Comparison of ENCODE assay signal across 8 cellular contexts in the genomic region with DNA sequence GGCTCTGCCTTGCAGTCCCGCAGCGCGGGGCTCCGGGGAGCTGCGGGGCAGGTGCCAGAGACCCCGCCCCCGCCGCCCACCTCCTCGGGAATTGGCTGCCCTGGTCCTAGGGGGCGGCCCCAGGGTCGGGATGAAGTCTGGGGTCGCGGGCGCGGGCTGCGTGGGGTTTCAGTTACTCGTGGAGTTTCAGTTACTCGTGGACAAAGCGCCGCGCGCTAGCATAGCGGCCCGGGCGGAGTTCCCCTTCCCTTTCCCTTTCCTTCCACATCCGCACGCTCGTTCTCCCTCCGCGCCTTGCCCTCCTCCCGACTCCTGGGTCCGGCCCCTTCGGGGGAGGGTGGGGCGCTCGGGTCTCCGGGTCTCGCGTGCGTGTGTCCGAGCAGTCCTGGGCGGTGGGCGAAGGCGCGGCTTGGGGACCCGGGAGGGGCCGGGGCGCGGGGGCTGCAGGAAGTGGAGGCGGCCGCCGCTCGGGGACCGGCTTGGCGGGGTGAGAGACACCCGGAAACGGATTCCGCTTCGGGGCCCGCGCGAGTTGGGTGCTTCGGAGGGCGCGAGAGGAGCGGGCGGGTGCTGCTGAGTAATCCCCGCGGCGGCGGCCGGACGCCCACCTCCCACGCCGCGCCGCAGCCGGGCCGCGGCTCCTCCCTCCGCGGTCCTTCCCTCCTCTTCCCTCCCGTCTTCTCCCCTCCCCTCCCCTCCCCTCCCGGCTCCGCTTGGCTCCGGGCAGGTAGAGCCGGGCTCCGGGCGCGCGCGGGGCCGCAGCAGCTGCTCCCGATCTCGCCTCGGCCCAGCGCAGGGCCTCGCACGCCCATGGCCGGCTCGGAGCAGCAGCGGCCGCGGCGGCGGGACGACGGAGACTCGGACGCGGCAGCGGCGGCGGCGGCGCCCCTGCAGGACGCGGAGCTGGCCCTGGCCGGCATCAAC. TPM values are rescaled to one million over a fixed set of nuclear protein-coding genes. Genes with fewer than 3 reads are reported as not detected.
DNase-seq lines count a peak whose midpoint lies in the region; ATAC-seq, FAIRE-seq and TF ChIP-seq lines count a peak whose summit lies in the region.

TSS of gene TTC39C (plus strand) at position 693 of the 924 bp plus-strand sequence. CDS start at position 811, 118 bp downstream.

- peaks cover 0 to 8% (median 2%) of the 10 kb centered on the region in 4 experiments; a peak in 1 of 7 replicates for H3K27me3 ChIP-seq in H1 (replicated peaks in 1 of 4; ENCODE audit: control insufficient read depth in 3 of 4, extremely low read depth in 1 of 4, insufficient read depth in 3 of 4, low read length in 3 of 4)

- H3K36me3 ChIP-seq in H1 (ENCODE audit: control insufficient read depth in 2 of 4, insufficient read depth in 4 of 4, low read length in 3 of 4): no peaks in the 10 kb centered on the region

- peak; percentile 81 for DNase-seq in NCI-H82 (lab: John Stamatoyannopoulos, UW)
- no peak for DNase-seq in NCI-H82 treated with DMSO at 0.1 percent for 48 hours (lab: John Stamatoyannopoulos, UW; ENCODE audit: unreplicated experiment)
- DNase-seq in NK-92 (lab: John Stamatoyannopoulos, UW; ENCODE audit: unreplicated experiment): peak; percentile 17
- peak; percentile 67 to 79 for DNase-seq in activated CD8-positive, alpha-beta memory T cell treated with anti-CD3 and anti-CD28 coated beads for 4 hours (ENCODE audit: low read depth in 2 of 2)
- peak in 1 of 2 experiments; percentile 79 for DNase-seq in H1 (ENCODE audit: low read depth in 1 of 2, low spot score in 2 of 2)
- DNase-seq in midbrain (lab: John Stamatoyannopoulos, UW): peak; percentile 30
- peak; percentile 65 to 69 for DNase-seq in stimulated activated CD8-positive, alpha-beta memory T cell treated with anti-CD3 and anti-CD28 coated beads, Interleukin-2, amount 100 ng/mL, for 1 hour (ENCODE audit: low read depth in 2 of 2)

- H2AFZ ChIP-seq in H1 (ENCODE audit: low read length): peak within 1 kb of the TSS; percentile 53; the same call in 1 of the 2 replicates

- no peak within 1 kb of the TSS for H2BK120ac ChIP-seq in H1 (replicated peaks; ENCODE audit: low read depth, low read length)

- no peak within 1 kb of the TSS for H2BK5ac ChIP-seq in H1 (ENCODE audit: low read depth, low read length)

- H2BK20ac ChIP-seq in H1 (ENCODE audit: low read length): no peak within 1 kb of the TSS; the same call in 1 of the 2 replicates

- no peak for TF ChIP-seq EP300 in H1 (IDR thresholded peaks at IDR 0.05; ENCODE audit: borderline replicate concordance in 1 of 2, low read depth in 2 of 2, low read length in 2 of 2)

- peak within 1 kb of the TSS; percentile 48 for H3K4ac ChIP-seq in H1 (replicated peaks; ENCODE audit: insufficient read length, low read depth, low read length)

- peaks cover 0 to 3% of the 10 kb centered on the region in 2 experiments for H4K20me1 ChIP-seq in H1 (replicated peaks in 1 of 2; ENCODE audit: control insufficient read depth in 1 of 2, insufficient read depth in 2 of 2, low read length in 2 of 2)

- no peaks in the 10 kb centered on the region; the same call in 1 of the 2 replicates for H3K79me1 ChIP-seq in H1 (ENCODE audit: low read depth, low read length)

- peaks cover 7% of the 10 kb centered on the region for H3K23me2 ChIP-seq in H1 (ENCODE audit: low read depth, low read length)

- TF ChIP-seq CTCF in H1 (IDR thresholded peaks at IDR 0.05; ENCODE audit: control extremely low read depth in 1 of 3, insufficient read depth in 1 of 3, low read depth in 1 of 3, low read length in 3 of 3): no peak

- H3K79me2 ChIP-seq in H1 (ENCODE audit: control insufficient read depth in 1 of 2, insufficient read depth in 2 of 2, low read length in 2 of 2): peaks cover 5 to 42% of the 10 kb centered on the region in 2 experiments

- POLR2A ChIA-PET in H1 (lab: Charles Lee; ENCODE audit: partially characterized antibody): interaction anchor here (0.6 to 3.2 kb wide), 6 partner anchors 8 to 64 kb away, joined by 3 to 12 read pairs (median 4); no protein-coding TSS in a partner anchor

- H3K14ac ChIP-seq in H1 (ENCODE audit: insufficient read length): no peak within 1 kb of the TSS

- peak within 1 kb of the TSS; percentile 67 to 94 (median 78) for H3K4me3 ChIP-seq in H1 (ENCODE audit: extremely low read depth in 1 of 4, insufficient read depth in 2 of 4, low read depth in 3 of 4, low read length in 4 of 4)

- H3K18ac ChIP-seq in H1 (ENCODE audit: extremely low read depth, low read length): peak within 1 kb of the TSS; percentile 49

- TF ChIP-seq POLR2A in H1 (IDR thresholded peaks at IDR 0.05; ENCODE audit: control extremely low read depth in 1 of 2, low read depth in 2 of 2, low read length in 2 of 2): peak in 1 of 2 experiments; percentile 11; a peak in 1 of 3 replicates

- peak within 1 kb of the TSS; percentile 47 for H3K56ac ChIP-seq in H1 (replicated peaks; ENCODE audit: insufficient read length, low read depth, low read length)

- no peak within 1 kb of the TSS for H4K5ac ChIP-seq in H1 (ENCODE audit: insufficient read length, low read depth, low read length)

- TF ChIP-seq RAD21 in H1 (IDR thresholded peaks at IDR 0.05 in 1 of 2, conservative IDR thresholded peaks at IDR 0.05 in 1 of 2; ENCODE audit: low read depth in 2 of 2, low read length in 2 of 2): no peak

- peaks cover 8 to 25% (median 15%) of the 10 kb centered on the region in 4 experiments; a peak in 6 of 7 replicates for H3K4me1 ChIP-seq in H1 (replicated peaks in 1 of 4; ENCODE audit: control insufficient read depth in 3 of 4, insufficient read depth in 4 of 4, low read length in 3 of 4)

- no peak within 1 kb of the TSS; the same call in 1 of the 2 replicates for H3K27ac ChIP-seq in H1 (ENCODE audit: low read depth, low read length)

- WGBS in H1 (ENCODE audit: extremely low coverage in 1 of 2, insufficient coverage in 1 of 2, insufficient read length in 1 of 2, insufficient replicate concordance in 2 of 2, low coverage in 1 of 2, low lambda C conversion rate in 2 of 2, missing lambda C conversion rate in 1 of 2), 2 experiments: 2% methylated on average over 57 of the region's 118 CpGs; no CpG with 5 or more reads in 1 of the 2 experiments

- CTCF ChIA-PET in H1 (lab: Charles Lee; ENCODE audit: partially characterized antibody): interaction anchor here (0.6 kb wide), 1 partner anchor 87 kb away, joined by 3 read pairs; no protein-coding TSS in a partner anchor

- H3K9ac ChIP-seq in H1 (replicated peaks in 1 of 4; ENCODE audit: extremely low read depth in 1 of 4, low read depth in 3 of 4, low read length in 3 of 4): peak within 1 kb of the TSS; percentile 30 to 74 (median 55); a peak in 6 of 7 replicates

- peak; percentile 38 for ATAC-seq in HG03064 (IDR thresholded peaks at IDR 0.05; ENCODE audit: low read depth, unreplicated experiment)

- no peak within 1 kb of the TSS; the same call in 1 of the 2 replicates for H2AK5ac ChIP-seq in H1 (ENCODE audit: low read depth, low read length)

- H4K91ac ChIP-seq in H1 (replicated peaks; ENCODE audit: insufficient read length, low read length): peak within 1 kb of the TSS; percentile 23

- FAIRE-seq in H1 (lab: Jason Lieb, UNC): no peak

- H3K4me2 ChIP-seq in H1 (ENCODE audit: insufficient read depth in 1 of 2, low read depth in 2 of 2, low read length in 2 of 2): peak within 1 kb of the TSS; percentile 76 to 88

- no peak within 1 kb of the TSS; the same call in 1 of the 2 replicates for H2BK15ac ChIP-seq in H1 (ENCODE audit: low read length)

- no peak within 1 kb of the TSS for H3K23ac ChIP-seq in H1 (ENCODE audit: insufficient read length)

- H3K9me3 ChIP-seq in H1 (ENCODE audit: insufficient read depth in 2 of 2, low read depth in 1 of 2, low read length in 1 of 2): no peaks in the 10 kb centered on the region

- H2BK12ac ChIP-seq in H1 (ENCODE audit: low read depth, low read length): no peak within 1 kb of the TSS

- H4K8ac ChIP-seq in H1 (ENCODE audit: extremely low read depth, insufficient read depth, low read length): peak within 1 kb of the TSS; percentile 84

TF ChIP-seq in H1, 55 proteins besides CTCF, POLR2A, EP300 and RAD21 (continues in another document):
- TF ChIP-seq HDAC2 (IDR thresholded peaks at IDR 0.05; ENCODE audit: borderline replicate concordance in 1 of 2, low read depth in 2 of 2, low read length in 2 of 2): no peak; a peak in 1 of 4 replicates
- TF ChIP-seq KDM1A (IDR thresholded peaks at IDR 0.05; ENCODE audit: borderline replicate concordance, low read length): no peak

RNA-seq across cellular contexts. Expression of gene TTC39C, which starts in this region (rescaled TPM):
- 78.6 and 79.1 TPM in 2 replicates for total RNA-seq in H1 (2021; fragmentation: NEBNext Ultra II Directional; extraction: Animal tissue kit (Norgen Biotek cat#: 25700))
- 6.2 and 8.1 TPM in 2 replicates for polyA plus RNA-seq in H1 (2011; rRNA removed)
- polyA plus RNA-seq in H1 (2011; cell fraction: cytosol; rRNA removed): 12.5 TPM
- 13.4 TPM for polyA plus RNA-seq in H1 (2011; cell fraction: nucleus; rRNA removed)
- 13.5 to 17.1 TPM (median 13.6 TPM) in 4 replicates for polyA plus RNA-seq in H1 (2012, experiment 1 of 2)
- 7.6 TPM for polyA plus RNA-seq in H1 (2012, experiment 2 of 2)
- polyA plus RNA-seq in H1 (2013, experiment 1 of 2): 44.7 TPM
- polyA plus RNA-seq in H1 (2013, experiment 2 of 2): 42.2 TPM
- polyA minus RNA-seq in H1 (2011; rRNA and poly(A)+ RNA removed): 29.2 and 31.6 TPM in 2 replicates
- 22.7 TPM for polyA minus RNA-seq in H1 (2011; cell fraction: cytosol; rRNA and poly(A)+ RNA removed)
- 37.4 TPM for polyA minus RNA-seq in H1 (2011; cell fraction: nucleus; rRNA and poly(A)+ RNA removed)
